ENCODE assay signal across 8 cellular contexts in genomic region chr7:155490697-155491628, GRCh38. TPM values are rescaled to one million over a fixed set of nuclear protein-coding genes. Genes with fewer than 3 reads are reported as not detected.
DNase-seq lines count a peak whose midpoint lies in the region; ATAC-seq and TF ChIP-seq lines count a peak whose summit lies in the region.

No MANE protein-coding gene starts in this region.

- CTCF ChIA-PET in activated CD4-positive, alpha-beta T cell treated with anti-CD3 and anti-CD28 coated beads, Interleukin-2, amount 10 ng/mL, durations not matched to agents 7 days and 5 days (lab: Charles Lee): interaction anchor here (0.6 to 1.4 kb wide), 3 partner anchors 147 to 1570 kb away, joined by 3 to 4 read pairs (median 4); no protein-coding TSS in a partner anchor
- CTCF ChIA-PET in T-cell (lab: Charles Lee): interaction anchor here in 1 of 2 donors (0.7 kb wide), 1 partner anchor 1759 kb away, joined by 4 read pairs; no protein-coding TSS in a partner anchor

- peak; percentile 50 for DNase-seq in activated CD4-positive, alpha-beta T cell treated with anti-CD3 and anti-CD28 coated beads, Interleukin-2, amount 10 ng/mL, durations not matched to agents 7 days and 5 days
- DNase-seq in activated CD4-positive, alpha-beta T cell treated with anti-CD3 and anti-CD28 coated beads for 4 hours: no peak
- peak in 8 of 34 experiments; percentile 10 to 35 (median 14) for DNase-seq in T-cell
- DNase-seq in foreskin melanocyte: peak; percentile 66
- DNase-seq in osteocyte (ENCODE audit: extremely low spot score, unreplicated experiment): peak; percentile 87
- no peak for DNase-seq in KBM-7
- DNase-seq in NCI-H1048 (lab: John Stamatoyannopoulos, UW): no peak

- in situ Hi-C loops in KBM-7 (cut with MboI; ENCODE audit: low pct_unique_long_range_greater_than_20kb, low sequenced_read_pairs): no loop called here

- ATAC-seq in HG02798 (IDR thresholded peaks at IDR 0.05; ENCODE audit: poor library complexity, unreplicated experiment) (peak; percentile 87), T-cell (replicated peaks in 1 of 4) (peak; percentile 62 to 83 (median 66))

- peaks cover 23% of the 10 kb centered on the region for H3K4me1 Mint-ChIP-seq in activated CD4-positive, alpha-beta T cell treated with anti-CD3 and anti-CD28 coated beads, Interleukin-2, amount 10 ng/mL, durations not matched to agents 7 days and 5 days
- peaks cover 11 to 27% (median 13%) of the 10 kb centered on the region in 3 donors for H3K4me1 Mint-ChIP-seq in T-cell
- H3K4me1 Mint-ChIP-seq in osteocyte (ENCODE audit: unreplicated experiment): peaks cover 17% of the 10 kb centered on the region

- peaks cover 24% of the 10 kb centered on the region for H3K27me3 Mint-ChIP-seq in activated CD4-positive, alpha-beta T cell treated with anti-CD3 and anti-CD28 coated beads, Interleukin-2, amount 10 ng/mL, durations not matched to agents 7 days and 5 days
- H3K27me3 Mint-ChIP-seq in T-cell (peaks cover 39 to 55% of the 10 kb centered on the region in 2 donors), osteocyte (ENCODE audit: unreplicated experiment) (peaks cover 7% of the 10 kb centered on the region)

- TF ChIP-seq CTCF in osteocyte (IDR thresholded peaks at IDR 0.05): no peak

- H3K27ac Mint-ChIP-seq in activated CD4-positive, alpha-beta T cell treated with anti-CD3 and anti-CD28 coated beads, Interleukin-2, amount 10 ng/mL, durations not matched to agents 7 days and 5 days: peak overlapping the region; percentile 62
- H3K27ac Mint-ChIP-seq in T-cell: peak overlapping the region; percentile 26 to 55
- H3K27ac Mint-ChIP-seq in osteocyte (ENCODE audit: unreplicated experiment): peak overlapping the region; percentile 90

- POLR2A ChIA-PET in activated CD4-positive, alpha-beta T cell treated with anti-CD3 and anti-CD28 coated beads, Interleukin-2, amount 10 ng/mL, durations not matched to agents 7 days and 5 days (lab: Charles Lee): no interaction called here
- POLR2A ChIA-PET in T-cell (lab: Charles Lee): no interaction called here

- no peaks in the 10 kb centered on the region for H3K9me3 Mint-ChIP-seq in activated CD4-positive, alpha-beta T cell treated with anti-CD3 and anti-CD28 coated beads, Interleukin-2, amount 10 ng/mL, durations not matched to agents 7 days and 5 days
- H3K9me3 Mint-ChIP-seq in T-cell (no peaks in the 10 kb centered on the region), osteocyte (ENCODE audit: unreplicated experiment) (no peaks in the 10 kb centered on the region)

- peak overlapping the region; percentile 59 for H3K4me3 Mint-ChIP-seq in activated CD4-positive, alpha-beta T cell treated with anti-CD3 and anti-CD28 coated beads, Interleukin-2, amount 10 ng/mL, durations not matched to agents 7 days and 5 days
- peak overlapping the region; percentile 73 to 91 (median 85) for H3K4me3 Mint-ChIP-seq in T-cell
- H3K4me3 Mint-ChIP-seq in osteocyte (ENCODE audit: unreplicated experiment): peak overlapping the region; percentile 66

- no peaks in the 10 kb centered on the region for H3K36me3 Mint-ChIP-seq in activated CD4-positive, alpha-beta T cell treated with anti-CD3 and anti-CD28 coated beads, Interleukin-2, amount 10 ng/mL, durations not matched to agents 7 days and 5 days (ENCODE audit: low read depth)
- H3K36me3 Mint-ChIP-seq in T-cell: no peaks in the 10 kb centered on the region
- peaks cover 2% of the 10 kb centered on the region for H3K36me3 Mint-ChIP-seq in osteocyte (ENCODE audit: unreplicated experiment)

RNA-seq across cellular contexts. Expression of gene EN2, which starts 33.0 kb away (rescaled TPM):
- total RNA-seq in activated CD4-positive, alpha-beta T cell treated with anti-CD3 and anti-CD28 coated beads, Interleukin-2, amount 10 ng/mL, durations not matched to agents 7 days and 5 days: not detected
- total RNA-seq in T-cell: not detected
- total RNA-seq in osteocyte: 3.3 and 3.4 TPM in 2 replicates

RNA-seq across cellular contexts. Expression of gene CNPY1, which starts 55.4 kb away (rescaled TPM):
- not detected for total RNA-seq in activated CD4-positive, alpha-beta T cell treated with anti-CD3 and anti-CD28 coated beads, Interleukin-2, amount 10 ng/mL, durations not matched to agents 7 days and 5 days
- total RNA-seq in T-cell (not detected), osteocyte (not detected in 2 replicates)

Comparison
In these comparisons a context has a peak if more than half of its experiments do, and no peak if none do; other contexts are left out.
1. DNase-seq: peak in activated CD4-positive, alpha-beta T cell treated with anti-CD3 and anti-CD28 coated beads, Interleukin-2, amount 10 ng/mL, durations not matched to agents 7 days and 5 days (single experiment), foreskin melanocyte (single experiment) and osteocyte (single experiment); none in activated CD4-positive, alpha-beta T cell treated with anti-CD3 and anti-CD28 coated beads for 4 hours (0 of 2), KBM-7 (single experiment) and NCI-H1048 (single experiment).
2. Peak in every context shown above with its lines, with median percentiles within 50 percentile points of each other: H3K27ac Mint-ChIP-seq and H3K4me3 Mint-ChIP-seq.